In the genomic region with DNA sequence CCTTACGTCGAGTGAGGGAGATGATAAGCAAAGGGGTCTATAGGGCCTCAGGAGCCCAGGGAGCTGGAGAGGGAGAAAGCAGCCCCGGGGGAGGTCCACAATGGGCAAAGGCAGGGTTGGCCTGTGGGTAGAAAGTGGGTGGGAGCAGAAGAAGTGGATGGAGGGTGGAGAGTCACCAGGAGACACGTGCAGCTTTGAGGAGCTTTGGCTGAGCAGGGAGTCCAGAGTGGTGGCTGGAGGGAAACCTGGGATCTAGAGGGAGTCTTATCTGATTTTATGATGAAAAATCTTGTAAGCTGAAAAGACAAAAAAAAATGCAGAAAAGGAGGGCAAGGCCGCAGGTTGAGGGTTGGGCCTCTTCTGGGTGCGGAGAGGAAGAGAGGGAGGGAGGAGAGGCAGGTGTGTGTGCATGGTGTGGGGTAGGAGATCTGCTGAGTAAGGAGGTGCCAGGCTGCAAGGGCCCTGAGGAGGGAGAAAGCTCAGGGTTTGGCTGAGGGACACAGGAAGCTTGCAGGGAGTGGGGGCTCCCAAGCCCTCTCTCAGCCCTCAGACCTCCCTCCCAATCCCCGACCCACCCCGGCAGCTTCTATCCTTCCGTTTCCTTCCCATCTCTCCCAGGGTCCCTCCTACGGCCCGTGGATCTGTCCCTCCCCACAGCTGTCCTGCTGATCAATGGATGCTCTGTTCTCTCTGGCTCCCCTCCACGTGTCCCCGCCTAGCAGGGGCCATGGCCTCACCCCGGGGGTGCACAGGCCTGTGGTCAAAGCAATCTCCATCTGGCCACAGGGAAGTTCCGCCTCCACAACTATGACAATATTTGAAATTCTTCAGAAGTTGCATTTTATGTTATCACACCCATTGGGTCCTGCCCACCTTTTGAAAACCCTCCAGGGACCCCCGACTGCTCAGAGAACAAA, we compare ENCODE assay signal across 17 cellular contexts. TPM values are rescaled to one million over a fixed set of nuclear protein-coding genes. Genes with fewer than 3 reads are reported as not detected.
DNase-seq lines count a peak whose midpoint lies in the region; ATAC-seq, FAIRE-seq and TF ChIP-seq lines count a peak whose summit lies in the region.
"Had no signal": no experiment of that assay in that cellular context is flagged by ENCODE, and none has a peak within 500 bp of the region (broad histone marks: within the 10 kb centered on the region; RNA-seq: fewer than 3 reads in every experiment).

No MANE protein-coding gene starts in this region.

- in situ Hi-C loops in HepG2 (cut with HindIII; ENCODE audit: extremely low pct_ligation_motif_present, low pct_unique_long_range_greater_than_20kb) = no loop called here

- TF ChIP-seq POLR2A in HepG2 (IDR thresholded peaks at IDR 0.05; ENCODE audit: insufficient read depth in 1 of 2, low read depth in 2 of 2, low read length in 2 of 2) = no peak

- H3K27me3 Mint-ChIP-seq in stimulated activated memory B cell treated with anti-CD40 and anti-IgM and Interleukin-4, amounts not matched to agents 10 μg/mL and 1 μg/mL and 100 μg/mL, for 72 hours = peaks cover 42% of the 10 kb centered on the region

- peak overlapping the region in 1 of 3 experiments; percentile 7; a peak in 1 of 6 replicates for H3K4me3 ChIP-seq in HepG2 (replicated peaks in 1 of 3; ENCODE audit: insufficient read depth in 1 of 3, low read depth in 2 of 3, low read length in 3 of 3)
- H3K4me3 ChIP-seq: pancreas, uterus had no signal

- no peak overlapping the region for H2AFZ ChIP-seq in HepG2 (ENCODE audit: low read length)

- H3K36me3 ChIP-seq in HepG2 (replicated peaks in 1 of 2; ENCODE audit: control insufficient read depth in 1 of 2, insufficient read depth in 2 of 2, low read length in 2 of 2) = no peaks in the 10 kb centered on the region
- H3K36me3 ChIP-seq: pancreas, uterus had no signal

- WGBS in HepG2 (ENCODE audit: low lambda C conversion rate) = 14% methylated on average over 16 of the region's 16 CpGs

- H3K36me3 Mint-ChIP-seq in stimulated activated memory B cell treated with anti-CD40 and anti-IgM and Interleukin-4, amounts not matched to agents 10 μg/mL and 1 μg/mL and 100 μg/mL, for 72 hours = no peaks in the 10 kb centered on the region
- no peaks in the 10 kb centered on the region for H3K36me3 Mint-ChIP-seq in stimulated activated effector memory CD8-positive, alpha-beta T cell treated with anti-CD3 and anti-CD28 coated beads, Interleukin-12 subunit alpha, Interleukin-12 subunit beta, amount 100 ng/mL, for 72 hours
- H3K36me3 Mint-ChIP-seq: activated CD4-positive, alpha-beta memory T cell treated with anti-CD3 and anti-CD28 coated beads for 36 hours; immature natural killer cell had no signal

- TF ChIP-seq EP300 in HepG2 (IDR thresholded peaks at IDR 0.05; ENCODE audit: low read depth in 2 of 2, low read length in 2 of 2) (no peak), HepG2 (CRISPR knock-in tag; IDR thresholded peaks at IDR 0.05; ENCODE audit: borderline replicate concordance) (no peak)

- DNase-seq in NOMO-1 treated with DMSO at 0.1 percent for 48 hours (lab: John Stamatoyannopoulos, UW; ENCODE audit: unreplicated experiment) = peak; percentile 26
- no peak for DNase-seq in NOMO-1 treated with dmso at 0.1 percent for 144 hours (lab: John Stamatoyannopoulos, UW; ENCODE audit: unreplicated experiment)
- DNase-seq in brain pericyte (ENCODE audit: low read depth, low spot score) = peak; percentile 94
- DNase-seq in HepG2 (ENCODE audit: low spot score) = peak; percentile 38
- no peak for DNase-seq in stimulated activated effector memory CD8-positive, alpha-beta T cell treated with anti-CD3 and anti-CD28 coated beads, Interleukin-12 subunit alpha, Interleukin-12 subunit beta, amount 100 ng/mL, for 72 hours (ENCODE audit: low spot score in 2 of 2)
- DNase-seq: 8988T; activated CD4-positive, alpha-beta memory T cell treated with anti-CD3 and anti-CD28 coated beads for 36 hours; DMS79 treated with DMSO at 0.1 percent for 48 hours; immature natural killer cell; Karpas-422; pancreas; uterus had no signal

- no peaks in the 10 kb centered on the region for H3K9me3 ChIP-seq in HepG2 (ENCODE audit: low read length)
- H3K9me3 ChIP-seq: pancreas, uterus had no signal

- no peak overlapping the region for H3K4me3 Mint-ChIP-seq in stimulated activated memory B cell treated with anti-CD40 and anti-IgM and Interleukin-4, amounts not matched to agents 10 μg/mL and 1 μg/mL and 100 μg/mL, for 72 hours
- H3K4me3 Mint-ChIP-seq in stimulated activated effector memory CD8-positive, alpha-beta T cell treated with anti-CD3 and anti-CD28 coated beads, Interleukin-12 subunit alpha, Interleukin-12 subunit beta, amount 100 ng/mL, for 72 hours = no peak overlapping the region
- H3K4me3 Mint-ChIP-seq: activated CD4-positive, alpha-beta memory T cell treated with anti-CD3 and anti-CD28 coated beads for 36 hours; immature natural killer cell had no signal

- POLR2A ChIA-PET in HepG2 (lab: Yijun Ruan, JAX) = interaction anchor here (0.6 kb wide), 1 partner anchor 221 kb away, joined by 3 read pairs; no protein-coding TSS in a partner anchor

- CTCF ChIA-PET in HepG2 (lab: Yijun Ruan, JAX; ENCODE audit: low intra/inter-chr PET ratio, low total read pairs) = no interaction called here

- TF ChIP-seq RAD21 in HepG2 (CRISPR knock-in tag; IDR thresholded peaks at IDR 0.05) = no peak

- no peak for TF ChIP-seq CTCF in HepG2 (CRISPR knock-in tag; IDR thresholded peaks at IDR 0.05)

- peaks cover 21% of the 10 kb centered on the region for H3K4me1 ChIP-seq in HepG2 (ENCODE audit: insufficient read depth, low read length)
- H3K4me1 ChIP-seq: pancreas, uterus had no signal

- no peak overlapping the region for H3K27ac Mint-ChIP-seq in stimulated activated memory B cell treated with anti-CD40 and anti-IgM and Interleukin-4, amounts not matched to agents 10 μg/mL and 1 μg/mL and 100 μg/mL, for 72 hours
- no peak overlapping the region for H3K27ac Mint-ChIP-seq in stimulated activated effector memory CD8-positive, alpha-beta T cell treated with anti-CD3 and anti-CD28 coated beads, Interleukin-12 subunit alpha, Interleukin-12 subunit beta, amount 100 ng/mL, for 72 hours
- H3K27ac Mint-ChIP-seq: activated CD4-positive, alpha-beta memory T cell treated with anti-CD3 and anti-CD28 coated beads for 36 hours; immature natural killer cell had no signal

- no peak overlapping the region for H3K9ac ChIP-seq in HepG2 (ENCODE audit: insufficient read depth, low read depth, low read length)

- H3K4me2 ChIP-seq in HepG2 (ENCODE audit: low read depth, low read length) = peak overlapping the region; percentile 38; the same call in 1 of the 2 replicates

- H3K27ac ChIP-seq in HepG2 (ENCODE audit: extremely low read length, insufficient read depth, low read length) (no peak overlapping the region), temporal lobe (ENCODE audit: low read depth, low read length) (peak overlapping the region; percentile 90)
- H3K27ac ChIP-seq: epithelial cell of prostate, pancreas, uterus had no signal

- no peak for ATAC-seq in HepG2
- ATAC-seq in stimulated activated memory B cell treated with anti-CD40 and anti-IgM and Interleukin-4, amounts not matched to agents 10 μg/mL and 1 μg/mL and 100 μg/mL, for 72 hours = no peak
- ATAC-seq in GM19324 (IDR thresholded peaks at IDR 0.05; ENCODE audit: low FRiP score, unreplicated experiment) = no peak
- ATAC-seq in stimulated activated effector memory CD8-positive, alpha-beta T cell treated with anti-CD3 and anti-CD28 coated beads, Interleukin-12 subunit alpha, Interleukin-12 subunit beta, amount 100 ng/mL, for 72 hours = no peak

- BruUV-seq in HepG2 (replicated peaks; lab: Mats Ljungman, UMichigan) = no TSS peak

- H3K27me3 ChIP-seq in HepG2 (ENCODE audit: control insufficient read depth in 1 of 2, insufficient read depth in 2 of 2, low read length in 2 of 2) = peaks cover 0 to 19% of the 10 kb centered on the region in 2 experiments; a peak in 3 of 5 replicates
- H3K27me3 ChIP-seq: pancreas, uterus had no signal

- no peak for FAIRE-seq in HepG2 (lab: Jason Lieb, UNC)
- FAIRE-seq: pancreas had no signal

- H4K20me1 ChIP-seq in HepG2 (ENCODE audit: insufficient read depth, low read length) = no peaks in the 10 kb centered on the region; the same call in 1 of the 2 replicates

- no peaks in the 10 kb centered on the region for H3K79me2 ChIP-seq in HepG2 (ENCODE audit: insufficient read depth, low read length)

- H3K9me3 Mint-ChIP-seq in stimulated activated memory B cell treated with anti-CD40 and anti-IgM and Interleukin-4, amounts not matched to agents 10 μg/mL and 1 μg/mL and 100 μg/mL, for 72 hours = no peaks in the 10 kb centered on the region
- H3K9me3 Mint-ChIP-seq in stimulated activated effector memory CD8-positive, alpha-beta T cell treated with anti-CD3 and anti-CD28 coated beads, Interleukin-12 subunit alpha, Interleukin-12 subunit beta, amount 100 ng/mL, for 72 hours = no peaks in the 10 kb centered on the region
- H3K9me3 Mint-ChIP-seq: activated CD4-positive, alpha-beta memory T cell treated with anti-CD3 and anti-CD28 coated beads for 36 hours; immature natural killer cell had no signal

- H3K4me1 Mint-ChIP-seq in stimulated activated memory B cell treated with anti-CD40 and anti-IgM and Interleukin-4, amounts not matched to agents 10 μg/mL and 1 μg/mL and 100 μg/mL, for 72 hours = peaks cover 6% of the 10 kb centered on the region
- no peaks in the 10 kb centered on the region for H3K4me1 Mint-ChIP-seq in stimulated activated effector memory CD8-positive, alpha-beta T cell treated with anti-CD3 and anti-CD28 coated beads, Interleukin-12 subunit alpha, Interleukin-12 subunit beta, amount 100 ng/mL, for 72 hours
- H3K4me1 Mint-ChIP-seq: immature natural killer cell had no signal

- intact Hi-C loops in HepG2 (cut with micrococcal nuclease; ENCODE audit: unreplicated experiment) = no loop called here

RNA-seq across cellular contexts. Expression of gene BPI, which starts 17.1 kb away (rescaled TPM):
- not detected in 2 replicates for total RNA-seq in HepG2 (2016; rRNA removed; fragmentation: Illumina TruSeq; extraction: Trizol)
- total RNA-seq in HepG2 (2016; cell fraction: cytosol; rRNA removed; fragmentation: Illumina TruSeq; extraction: Trizol; ENCODE audit: low read depth) = not detected in 2 replicates
- not detected in 2 replicates for total RNA-seq in HepG2 (2016; cell fraction: insoluble cytoplasmic fraction; rRNA removed; fragmentation: Illumina TruSeq; extraction: Trizol)
- total RNA-seq in HepG2 (2016; cell fraction: membrane; rRNA removed; fragmentation: Illumina TruSeq; extraction: Trizol) = not detected in 2 replicates
- not detected in 2 replicates for total RNA-seq in HepG2 (2016; cell fraction: nucleus; rRNA removed; fragmentation: Illumina TruSeq; extraction: Trizol)
- polyA plus RNA-seq in HepG2 (2011; rRNA removed) = not detected in 2 replicates
- not detected in 2 replicates for polyA plus RNA-seq in HepG2 (2011; cell fraction: cytosol; rRNA removed)
- not detected in 2 replicates for polyA plus RNA-seq in HepG2 (2011; cell fraction: nucleus; rRNA removed)
- polyA plus RNA-seq in HepG2 (2012) = not detected in 2 replicates
- not detected in 2 replicates for polyA plus RNA-seq in HepG2 (2016; cell fraction: cytosol; fragmentation: Illumina TruSeq; extraction: Trizol; ENCODE audit: low read depth)
- not detected in 2 replicates for polyA plus RNA-seq in HepG2 (2016; cell fraction: insoluble cytoplasmic fraction; fragmentation: Illumina TruSeq; extraction: Trizol; ENCODE audit: low read depth)
- polyA plus RNA-seq in HepG2 (2016; cell fraction: membrane; fragmentation: Illumina TruSeq; extraction: Trizol; ENCODE audit: low read depth) = not detected in 2 replicates
- not detected in 2 replicates for polyA plus RNA-seq in HepG2 (2016; cell fraction: nucleus; fragmentation: Illumina TruSeq; extraction: Trizol; ENCODE audit: insufficient read depth, low read depth)
- polyA minus RNA-seq in HepG2 (2011; rRNA and poly(A)+ RNA removed; ENCODE audit: low replicate concordance) = not detected in 2 replicates
- polyA minus RNA-seq in HepG2 (2011; cell fraction: cytosol; rRNA and poly(A)+ RNA removed) = not detected in 2 replicates
- not detected in 2 replicates for polyA minus RNA-seq in HepG2 (2011; cell fraction: nucleus; rRNA and poly(A)+ RNA removed)
- total RNA-seq in temporal lobe = 0.25 TPM
- total RNA-seq: activated CD4-positive, alpha-beta memory T cell treated with anti-CD3 and anti-CD28 coated beads for 36 hours; NCI-H460 had no signal
- polyA plus RNA-seq: immature natural killer cell, pancreas had no signal

RNA-seq across cellular contexts. Expression of gene KIAA1755, which starts 26.3 kb away (rescaled TPM):
- total RNA-seq in HepG2 (2016; rRNA removed; fragmentation: Illumina TruSeq; extraction: Trizol) = 0.04 and 0.07 TPM in 2 replicates
- not detected in 2 replicates for total RNA-seq in HepG2 (2016; cell fraction: cytosol; rRNA removed; fragmentation: Illumina TruSeq; extraction: Trizol; ENCODE audit: low read depth)
- total RNA-seq in HepG2 (2016; cell fraction: insoluble cytoplasmic fraction; rRNA removed; fragmentation: Illumina TruSeq; extraction: Trizol) = not detected in 2 replicates
- not detected in 2 replicates for total RNA-seq in HepG2 (2016; cell fraction: membrane; rRNA removed; fragmentation: Illumina TruSeq; extraction: Trizol)
- not detected in 2 replicates for total RNA-seq in HepG2 (2016; cell fraction: nucleus; rRNA removed; fragmentation: Illumina TruSeq; extraction: Trizol)
- polyA plus RNA-seq in HepG2 (2011; rRNA removed) = not detected in 2 replicates
- polyA plus RNA-seq in HepG2 (2011; cell fraction: cytosol; rRNA removed) = not detected in 2 replicates
- not detected in 2 replicates for polyA plus RNA-seq in HepG2 (2011; cell fraction: nucleus; rRNA removed)
- not detected in 2 replicates for polyA plus RNA-seq in HepG2 (2012)
- polyA plus RNA-seq in HepG2 (2016; cell fraction: cytosol; fragmentation: Illumina TruSeq; extraction: Trizol; ENCODE audit: low read depth) = not detected in 2 replicates
- polyA plus RNA-seq in HepG2 (2016; cell fraction: insoluble cytoplasmic fraction; fragmentation: Illumina TruSeq; extraction: Trizol; ENCODE audit: low read depth) = not detected in 2 replicates
- polyA plus RNA-seq in HepG2 (2016; cell fraction: membrane; fragmentation: Illumina TruSeq; extraction: Trizol; ENCODE audit: low read depth) = not detected in 2 replicates
- not detected in 2 replicates for polyA plus RNA-seq in HepG2 (2016; cell fraction: nucleus; fragmentation: Illumina TruSeq; extraction: Trizol; ENCODE audit: insufficient read depth, low read depth)
- 0.02 TPM in 1 of 2 replicates, not detected in the other for polyA minus RNA-seq in HepG2 (2011; rRNA and poly(A)+ RNA removed; ENCODE audit: low replicate concordance)
- polyA minus RNA-seq in HepG2 (2011; cell fraction: cytosol; rRNA and poly(A)+ RNA removed) = not detected in 2 replicates
- not detected in 2 replicates for polyA minus RNA-seq in HepG2 (2011; cell fraction: nucleus; rRNA and poly(A)+ RNA removed)
- 2.5 TPM for total RNA-seq in temporal lobe
- total RNA-seq: activated CD4-positive, alpha-beta memory T cell treated with anti-CD3 and anti-CD28 coated beads for 36 hours; NCI-H460 had no signal
- polyA plus RNA-seq: immature natural killer cell had no signal

RNA-seq across cellular contexts. Expression of gene LBP, which starts 59.4 kb away (rescaled TPM):
- total RNA-seq in HepG2 (2016; rRNA removed; fragmentation: Illumina TruSeq; extraction: Trizol) = 0.20 TPM in 1 of 2 replicates, not detected in the other
- total RNA-seq in HepG2 (2016; cell fraction: cytosol; rRNA removed; fragmentation: Illumina TruSeq; extraction: Trizol; ENCODE audit: low read depth) = not detected in 2 replicates
- 0.06 TPM in 1 of 2 replicates, not detected in the other for total RNA-seq in HepG2 (2016; cell fraction: insoluble cytoplasmic fraction; rRNA removed; fragmentation: Illumina TruSeq; extraction: Trizol)
- 0.09 TPM in 1 of 2 replicates, not detected in the other for total RNA-seq in HepG2 (2016; cell fraction: membrane; rRNA removed; fragmentation: Illumina TruSeq; extraction: Trizol)
- total RNA-seq in HepG2 (2016; cell fraction: nucleus; rRNA removed; fragmentation: Illumina TruSeq; extraction: Trizol) = not detected in 2 replicates
- polyA plus RNA-seq in HepG2 (2011; rRNA removed) = 0.07 and 0.26 TPM in 2 replicates
- polyA plus RNA-seq in HepG2 (2011; cell fraction: cytosol; rRNA removed) = 0.17 and 0.32 TPM in 2 replicates
- polyA plus RNA-seq in HepG2 (2011; cell fraction: nucleus; rRNA removed) = 0.08 and 0.14 TPM in 2 replicates
- 0.20 TPM in 1 of 2 replicates, not detected in the other for polyA plus RNA-seq in HepG2 (2012)
- 0.08 TPM in 1 of 2 replicates, not detected in the other for polyA plus RNA-seq in HepG2 (2016; cell fraction: cytosol; fragmentation: Illumina TruSeq; extraction: Trizol; ENCODE audit: low read depth)
- polyA plus RNA-seq in HepG2 (2016; cell fraction: insoluble cytoplasmic fraction; fragmentation: Illumina TruSeq; extraction: Trizol; ENCODE audit: low read depth) = not detected in 2 replicates
- 0.10 TPM in 1 of 2 replicates, not detected in the other for polyA plus RNA-seq in HepG2 (2016; cell fraction: membrane; fragmentation: Illumina TruSeq; extraction: Trizol; ENCODE audit: low read depth)
- not detected in 2 replicates for polyA plus RNA-seq in HepG2 (2016; cell fraction: nucleus; fragmentation: Illumina TruSeq; extraction: Trizol; ENCODE audit: insufficient read depth, low read depth)
- polyA minus RNA-seq in HepG2 (2011; rRNA and poly(A)+ RNA removed; ENCODE audit: low replicate concordance) = 0.72 TPM in 1 of 2 replicates, not detected in the other
- polyA minus RNA-seq in HepG2 (2011; cell fraction: cytosol; rRNA and poly(A)+ RNA removed) = not detected in 2 replicates
- polyA minus RNA-seq in HepG2 (2011; cell fraction: nucleus; rRNA and poly(A)+ RNA removed) = not detected in 2 replicates
- not detected for total RNA-seq in temporal lobe
- total RNA-seq: activated CD4-positive, alpha-beta memory T cell treated with anti-CD3 and anti-CD28 coated beads for 36 hours; NCI-H460; uterus had no signal
- polyA plus RNA-seq: immature natural killer cell had no signal

Comparison
In these comparisons a context has a peak if more than half of its experiments do, and no peak if none do; other contexts are left out.
1. DNase-seq: peak in NOMO-1 treated with DMSO at 0.1 percent for 48 hours (single experiment), brain pericyte (single experiment) and HepG2 (single experiment); none in NOMO-1 treated with dmso at 0.1 percent for 144 hours (single experiment) and stimulated activated effector memory CD8-positive, alpha-beta T cell treated with anti-CD3 and anti-CD28 coated beads, Interleukin-12 subunit alpha, Interleukin-12 subunit beta, amount 100 ng/mL, for 72 hours (0 of 2).